8 cellular contexts compared by ENCODE assay signal in genomic region chr3:65439641-65440040, GRCh38.
A peak's percentile ranks its signal among the peaks of the same experiment; 100 is the strongest.
DNase-seq lines count a peak whose midpoint lies in the region; ATAC-seq, FAIRE-seq and TF ChIP-seq lines count a peak whose summit lies in the region.

No MANE protein-coding gene starts in this region.

- ATAC-seq in A549 (peak; percentile 92 to 93), lower lobe of right lung (peak; percentile 61 to 67), GM21423 (IDR thresholded peaks at IDR 0.05; ENCODE audit: unreplicated experiment) (no peak), HG03196 (IDR thresholded peaks at IDR 0.05; ENCODE audit: unreplicated experiment) (no peak), HG03442 (IDR thresholded peaks at IDR 0.05; ENCODE audit: unreplicated experiment) (no peak)

- H3K4me3 ChIP-seq in A549 (no peak overlapping the region), lower lobe of right lung (no peak overlapping the region)

- WGBS in A549 (ENCODE audit: missing lambda C conversion rate), result 27% methylated on average over 3 of the region's 5 CpGs

- no peak for FAIRE-seq in A549 (lab: Jason Lieb, UNC)
- FAIRE-seq in GM12892 (lab: Jason Lieb, UNC), result peak; percentile 68

- DNase-seq in A549 (ENCODE audit: low read depth in 1 of 2, low spot score in 1 of 2) (peak; percentile 7 to 46), GM12892 (ENCODE audit: insufficient read length) (no peak), NCI-H748 (lab: John Stamatoyannopoulos, UW; ENCODE audit: unreplicated experiment) (peak; percentile 66), dermis blood vessel endothelial cell (peak; percentile 78), lower lobe of right lung (peak; percentile 45)

- no peak for TF ChIP-seq EP300 in A549 (IDR thresholded peaks at IDR 0.05)

- CTCF ChIA-PET in A549 (lab: Yijun Ruan, JAX), result interaction anchor here (0.6 to 3.6 kb wide), 21 partner anchors 8 to 912 kb away, joined by 3 to 18 read pairs (median 4); no protein-coding TSS in a partner anchor

- intact Hi-C loops in lower lobe of right lung (cut with DNase I), result no loop called here

- H3K4me1 ChIP-seq in A549, result no peaks in the 10 kb centered on the region
- H3K4me1 ChIP-seq in lower lobe of right lung, result no peaks in the 10 kb centered on the region

- H3K9me3 ChIP-seq in A549 (no peaks in the 10 kb centered on the region), lower lobe of right lung (no peaks in the 10 kb centered on the region)

- peaks cover 9% of the 10 kb centered on the region for H3K36me3 ChIP-seq in lower lobe of right lung

- H3K27ac ChIP-seq in A549 (no peak overlapping the region), lower lobe of right lung (no peak overlapping the region)

- peak; percentile 53 to 63 for TF ChIP-seq RAD21 in A549 (conservative IDR thresholded peaks at IDR 0.05 in 1 of 2, IDR thresholded peaks at IDR 0.05 in 1 of 2)

- H3K27me3 ChIP-seq in lower lobe of right lung (ENCODE audit: low read depth), result no peaks in the 10 kb centered on the region

- H3K4me2 ChIP-seq in A549, result no peak overlapping the region

- TF ChIP-seq CTCF in A549 (IDR thresholded peaks at IDR 0.05) (peak; percentile 35; the same call in 2 of the 3 replicates), lower lobe of right lung (IDR thresholded peaks at IDR 0.05) (peak; percentile 51)

- POLR2A ChIA-PET in A549 (lab: Yijun Ruan, JAX), result no interaction called here

- TF ChIP-seq POLR2A in A549 (IDR thresholded peaks at IDR 0.05; ENCODE audit: low read length) (no peak), GM12892 (IDR thresholded peaks at IDR 0.05; ENCODE audit: low read depth, low read length) (no peak)

TF ChIP-seq in A549, 52 proteins besides CTCF, POLR2A, EP300 and RAD21:
- TF ChIP-seq SMC3 (IDR thresholded peaks at IDR 0.05), result peak; percentile 49; the same call in 2 of the 3 replicates
- TF ChIP-seq SREBF2 (IDR thresholded peaks at IDR 0.05), result no peak

Comparison
In these comparisons a context has a peak if more than half of its experiments do, and no peak if none do; other contexts are left out.
1. ATAC-seq: peak in A549 (2 of 2) and lower lobe of right lung (2 of 2); none in GM21423 (single experiment), HG03196 (single experiment) and HG03442 (single experiment).